ENCODE assay signal across 8 cellular contexts in genomic region chr17:81685108-81685507, GRCh38. TPM values are rescaled to one million over a fixed set of nuclear protein-coding genes. Genes with fewer than 3 reads are reported as not detected.
DNase-seq lines count a peak whose midpoint lies in the region; ATAC-seq and TF ChIP-seq lines count a peak whose summit lies in the region.

No MANE protein-coding gene starts in this region.

- H3K4me3 ChIP-seq in OCI-LY7 (ENCODE audit: low read depth, low read length, poor library complexity, severe bottlenecking) (peak overlapping the region; percentile 78), breast epithelium (peak overlapping the region; percentile 73 to 100 (median 83)), gastroesophageal sphincter (peak overlapping the region in 1 of 2 donors; percentile 95)

- DNase-seq in GM04504 (ENCODE audit: low read depth) (peak; percentile 45), OCI-LY7 (ENCODE audit: low spot score) (peak; percentile 31), breast epithelium (ENCODE audit: low spot score in 2 of 2) (no peak), naive B cell (no peak), NCI-H774 (lab: John Stamatoyannopoulos, UW) (no peak), NCI-H2107 (lab: John Stamatoyannopoulos, UW) (no peak)

- no peaks in the 10 kb centered on the region for H3K9me3 Mint-ChIP-seq in naive B cell

- no peak for ATAC-seq in naive B cell (ENCODE audit: low read depth in 2 of 2)
- ATAC-seq in gastroesophageal sphincter: no peak
- no peak for ATAC-seq in GM18873 (IDR thresholded peaks at IDR 0.05; ENCODE audit: low FRiP score, unreplicated experiment)

- H3K4me1 ChIP-seq in OCI-LY7 (ENCODE audit: insufficient read depth, low read length, poor library complexity, severe bottlenecking): peaks cover 23% of the 10 kb centered on the region
- H3K4me1 ChIP-seq in breast epithelium: peaks cover 14 to 28% of the 10 kb centered on the region in 2 donors
- H3K4me1 ChIP-seq in gastroesophageal sphincter: peaks cover 0 to 52% (median 24%) of the 10 kb centered on the region in 3 donors

- CTCF ChIA-PET in OCI-LY7 (lab: Charles Lee; ENCODE audit: unreplicated experiment): interaction anchor here (0.6 kb wide), 1 partner anchor 161 kb away, joined by 3 read pairs; no protein-coding TSS in a partner anchor

- no peak overlapping the region for H2AFZ ChIP-seq in OCI-LY7 (ENCODE audit: low read length)

- H3K27ac ChIP-seq in OCI-LY7 (ENCODE audit: low read depth, low read length, poor library complexity, severe bottlenecking) (peak overlapping the region; percentile 41), breast epithelium (peak overlapping the region; percentile 5 to 89), gastroesophageal sphincter (peak overlapping the region in 1 of 4 donors; percentile 88)

- no peak for TF ChIP-seq CTCF in OCI-LY7 (conservative IDR thresholded peaks at IDR 0.05; ENCODE audit: low read length)
- no peak for TF ChIP-seq CTCF in breast epithelium (IDR thresholded peaks at IDR 0.05)
- no peak for TF ChIP-seq CTCF in gastroesophageal sphincter (IDR thresholded peaks at IDR 0.05)

- no TSS peak for BruUV-seq in OCI-LY7 (replicated peaks; lab: Mats Ljungman, UMichigan)

- H3K4me3 Mint-ChIP-seq in naive B cell: peak overlapping the region; percentile 82 to 99 (median 90)

- no peaks in the 10 kb centered on the region for H3K9me3 ChIP-seq in OCI-LY7 (ENCODE audit: low read length)
- no peaks in the 10 kb centered on the region for H3K9me3 ChIP-seq in breast epithelium
- no peaks in the 10 kb centered on the region for H3K9me3 ChIP-seq in gastroesophageal sphincter

- TF ChIP-seq EP300 in gastroesophageal sphincter (IDR thresholded peaks at IDR 0.05): no peak

- H3K27me3 Mint-ChIP-seq in naive B cell: no peaks in the 10 kb centered on the region

- peak overlapping the region; percentile 82 for H3K4me2 ChIP-seq in OCI-LY7 (ENCODE audit: low read length)

- H3K36me3 ChIP-seq in OCI-LY7 (ENCODE audit: insufficient read depth, low read length): peaks cover 57% of the 10 kb centered on the region
- H3K36me3 ChIP-seq in breast epithelium: no peaks in the 10 kb centered on the region
- H3K36me3 ChIP-seq in gastroesophageal sphincter: peaks cover 0 to 65% of the 10 kb centered on the region in 2 donors

- no peaks in the 10 kb centered on the region for H3K9me2 ChIP-seq in OCI-LY7 (ENCODE audit: insufficient read depth, low read length)

- intact Hi-C loops in OCI-LY7 (cut with micrococcal nuclease; ENCODE audit: unreplicated experiment): no loop called here
- intact Hi-C loops in breast epithelium (cut with DNase I; ENCODE audit: low total_unique reads): no loop called here

- 51% methylated on average over 11 of the region's 12 CpGs; no CpG with 5 or more reads in 1 of the 2 donors for whole genome bisulfite sequencing in gastroesophageal sphincter (ENCODE audit: low coverage in 1 of 2), 2 donors

- peak overlapping the region in 2 of 6 donors; percentile 80 to 86 for H3K27ac Mint-ChIP-seq in naive B cell

- TF ChIP-seq POLR2A in breast epithelium (IDR thresholded peaks at IDR 0.05) (no peak), gastroesophageal sphincter (IDR thresholded peaks at IDR 0.05) (no peak)

- POLR2A ChIA-PET in OCI-LY7 (lab: Charles Lee): no interaction called here

- H3K27me3 ChIP-seq in breast epithelium: no peaks in the 10 kb centered on the region
- no peaks in the 10 kb centered on the region for H3K27me3 ChIP-seq in gastroesophageal sphincter

- peaks cover 43 to 57% (median 43%) of the 10 kb centered on the region in 3 donors for H3K4me1 Mint-ChIP-seq in naive B cell

- H3K79me2 ChIP-seq in OCI-LY7 (ENCODE audit: insufficient read depth, low read depth, low read length): peaks cover 43% of the 10 kb centered on the region

- H4K20me1 ChIP-seq in OCI-LY7 (ENCODE audit: insufficient read depth, low read length): peaks cover 5% of the 10 kb centered on the region; the same call in 1 of the 2 replicates

- H3K36me3 Mint-ChIP-seq in naive B cell: peaks cover 0 to 7% of the 10 kb centered on the region in 2 donors

RNA-seq across cellular contexts. Expression of gene HGS, which starts 1.3 kb away (rescaled TPM):
- 120 and 162 TPM in 2 replicates for total RNA-seq in OCI-LY7 (2014; rRNA removed; shearing (Covaris generic))
- 175 and 219 TPM in 2 replicates for total RNA-seq in OCI-LY7 (2022)
- 10 to 100 TPM; 61.0 to 75.0 (median 64.6) TPM for total RNA-seq in breast epithelium
- polyA plus RNA-seq in naive B cell (ENCODE audit: low read depth in 6 of 6): 10 to 100 TPM; 11.3 to 47.6 (median 21.7) TPM
- 10 to 100 TPM; 51.5 to 90.5 (median 66.6) TPM for total RNA-seq in gastroesophageal sphincter

RNA-seq across cellular contexts. Expression of gene ARL16, which starts 1.5 kb away (rescaled TPM):
- total RNA-seq in OCI-LY7 (2014; rRNA removed; shearing (Covaris generic)): 86.1 and 86.4 TPM in 2 replicates
- total RNA-seq in OCI-LY7 (2022) (49.8 and 52.2 TPM in 2 replicates), breast epithelium (10 to 100 TPM; 34.9 to 44.2 (median 37.5) TPM), gastroesophageal sphincter (10 to 100 TPM; 26.2 to 52.8 (median 30.2) TPM)
- 100 to 1,000 TPM in 1 of 6 donors, 10 to 100 TPM in 5; 32.8 to 101 (median 37.6) TPM for polyA plus RNA-seq in naive B cell (ENCODE audit: low read depth in 6 of 6)

RNA-seq across cellular contexts. Expression of gene MRPL12, which starts 18.1 kb away (rescaled TPM):
- 49.8 and 67.2 TPM in 2 replicates for total RNA-seq in OCI-LY7 (2014; rRNA removed; shearing (Covaris generic))
- total RNA-seq in OCI-LY7 (2022): 143 and 189 TPM in 2 replicates
- total RNA-seq in breast epithelium: 10 to 100 TPM; 18.4 to 32.3 (median 32.1) TPM
- 10 to 100 TPM; 33.7 to 51.6 (median 42.3) TPM for polyA plus RNA-seq in naive B cell (ENCODE audit: low read depth in 6 of 6)
- 10 to 100 TPM; 27.5 to 42.9 (median 29.3) TPM for total RNA-seq in gastroesophageal sphincter

RNA-seq across cellular contexts. Expression of gene CCDC137, which starts 18.6 kb away (rescaled TPM):
- total RNA-seq in OCI-LY7 (2014; rRNA removed; shearing (Covaris generic)): 39.4 and 39.9 TPM in 2 replicates
- total RNA-seq in OCI-LY7 (2022) (61.1 and 61.4 TPM in 2 replicates), breast epithelium (10 to 100 TPM in 2 of 3 donors, 1 to 10 TPM in 1; 8.6 to 14.4 (median 11.6) TPM), gastroesophageal sphincter (10 to 100 TPM in 2 of 4 donors, 1 to 10 TPM in 2; 8.2 to 16.1 (median 11.4) TPM)
- 10 to 100 TPM in 4 of 6 donors, 1 to 10 TPM in 2; 3.2 to 29.4 (median 12.3) TPM for polyA plus RNA-seq in naive B cell (ENCODE audit: low read depth in 6 of 6)

RNA-seq across cellular contexts. Expression of gene OXLD1, which starts 18.7 kb away (rescaled TPM):
- total RNA-seq in OCI-LY7 (2014; rRNA removed; shearing (Covaris generic)): 148 and 151 TPM in 2 replicates
- 116 and 121 TPM in 2 replicates for total RNA-seq in OCI-LY7 (2022)
- 10 to 100 TPM; 34.4 to 43.6 (median 42.6) TPM for total RNA-seq in breast epithelium
- polyA plus RNA-seq in naive B cell (ENCODE audit: low read depth in 6 of 6): 10 to 100 TPM; 63.9 to 77.5 (median 69.6) TPM
- 10 to 100 TPM; 19.4 to 31.8 (median 25.3) TPM for total RNA-seq in gastroesophageal sphincter

Comparison
In these comparisons a context has a peak if more than half of its experiments do, and no peak if none do; other contexts are left out.
1. DNase-seq: peak in GM04504 (single experiment) and OCI-LY7 (single experiment); none in breast epithelium (0 of 2), naive B cell (single experiment), NCI-H774 (single experiment) and NCI-H2107 (single experiment).